In the genomic region with DNA sequence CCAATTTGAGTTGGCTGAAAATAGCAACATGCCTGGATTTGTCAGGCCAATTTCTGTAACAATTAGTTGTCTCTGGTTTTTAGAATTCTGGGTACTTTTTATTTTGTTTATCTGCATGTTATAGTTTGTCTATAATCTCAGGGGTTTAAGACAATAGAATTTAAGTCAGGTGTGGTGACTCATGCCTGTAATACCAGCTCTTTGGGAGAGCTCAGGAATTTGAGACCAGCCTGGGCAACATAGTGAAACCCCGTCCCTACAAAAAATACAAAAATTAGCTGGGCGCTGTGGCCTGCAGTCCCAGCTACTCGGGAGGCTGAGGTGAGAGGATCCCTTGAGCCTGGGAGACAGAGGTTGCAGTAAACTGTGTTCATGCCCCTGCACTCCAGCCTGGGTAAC, we compare ENCODE assay signal across 21 cellular contexts.
"Had no signal": no experiment of that assay in that cellular context is flagged by ENCODE, and none has a peak within 500 bp of the region (broad histone marks: within the 10 kb centered on the region; RNA-seq: fewer than 3 reads in every experiment).

No MANE protein-coding gene starts in this region.

- H3K27me3 ChIP-seq: cardiac muscle cell, left lung, right lobe of liver, testis, upper lobe of left lung had no signal

- H3K36me3 ChIP-seq: cardiac muscle cell, left lung, right lobe of liver, upper lobe of left lung had no signal

- DNase-seq: activated B cell treated with CpG ODN at 0.5 μM for 24 hours; activated CD4-positive, alpha-beta T cell treated with anti-CD3 and anti-CD28 coated beads for 4 hours; activated CD8-positive, alpha-beta memory T cell treated with anti-CD3 and anti-CD28 coated beads, Interleukin-2, amount 10 ng/mL, durations not matched to agents 7 days and 5 days; effector memory CD4-positive, alpha-beta T cell; hypothalamus; islet precursor cell; left lung; mucosa of descending colon; naive B cell; psoas muscle; right lobe of liver; stimulated activated CD4-positive, alpha-beta T cell treated with anti-CD3 and anti-CD28 coated beads, Interleukin-4, amount 100 ng/mL, for 24 hours; T-helper 9 cell; testis; upper lobe of left lung had no signal

- H3K27ac Mint-ChIP-seq: activated B cell treated with CpG ODN at 0.5 μM for 24 hours; activated CD4-positive, alpha-beta memory T cell treated with anti-CD3 and anti-CD28 coated beads for 36 hours; activated CD8-positive, alpha-beta memory T cell treated with anti-CD3 and anti-CD28 coated beads, Interleukin-2, amount 10 ng/mL, durations not matched to agents 7 days and 5 days; activated naive CD8-positive, alpha-beta T cell; dendritic cell treated with granulocyte-macrophage colony-stimulating factor and Interleukin-4, amounts not matched to agents 40 ng/mL and 50 ng/mL, for 4 days; stimulated activated memory B cell treated with anti-CD40 and anti-IgM and Interleukin-4, amounts not matched to agents 10 μg/mL and 1 μg/mL and 100 μg/mL, for 72 hours had no signal

- H3K4me1 ChIP-seq: left lung, psoas muscle, right lobe of liver, testis, upper lobe of left lung had no signal

- H3K9me3 Mint-ChIP-seq: activated B cell treated with CpG ODN at 0.5 μM for 24 hours; activated CD4-positive, alpha-beta memory T cell treated with anti-CD3 and anti-CD28 coated beads for 36 hours; dendritic cell treated with granulocyte-macrophage colony-stimulating factor and Interleukin-4, amounts not matched to agents 40 ng/mL and 50 ng/mL, for 4 days; neural crest cell; stimulated activated memory B cell treated with anti-CD40 and anti-IgM and Interleukin-4, amounts not matched to agents 10 μg/mL and 1 μg/mL and 100 μg/mL, for 72 hours had no signal

- ATAC-seq: activated CD8-positive, alpha-beta memory T cell treated with anti-CD3 and anti-CD28 coated beads, Interleukin-2, amount 10 ng/mL, durations not matched to agents 7 days and 5 days; right lobe of liver; stimulated activated memory B cell treated with anti-CD40 and anti-IgM and Interleukin-4, amounts not matched to agents 10 μg/mL and 1 μg/mL and 100 μg/mL, for 72 hours had no signal

- H3K4me1 Mint-ChIP-seq: activated B cell treated with CpG ODN at 0.5 μM for 24 hours, neural crest cell had no signal

- H3K27me3 Mint-ChIP-seq: activated B cell treated with CpG ODN at 0.5 μM for 24 hours; activated CD4-positive, alpha-beta memory T cell treated with anti-CD3 and anti-CD28 coated beads for 36 hours; activated CD8-positive, alpha-beta memory T cell treated with anti-CD3 and anti-CD28 coated beads, Interleukin-2, amount 10 ng/mL, durations not matched to agents 7 days and 5 days; activated naive CD8-positive, alpha-beta T cell had no signal

- H3K27ac ChIP-seq: cardiac muscle cell, left lung, psoas muscle, right lobe of liver, testis, upper lobe of left lung had no signal

- H3K4me3 Mint-ChIP-seq: activated B cell treated with CpG ODN at 0.5 μM for 24 hours; activated CD4-positive, alpha-beta memory T cell treated with anti-CD3 and anti-CD28 coated beads for 36 hours; activated CD8-positive, alpha-beta memory T cell treated with anti-CD3 and anti-CD28 coated beads, Interleukin-2, amount 10 ng/mL, durations not matched to agents 7 days and 5 days; activated naive CD8-positive, alpha-beta T cell; dendritic cell treated with granulocyte-macrophage colony-stimulating factor and Interleukin-4, amounts not matched to agents 40 ng/mL and 50 ng/mL, for 4 days; naive B cell; neural crest cell; stimulated activated memory B cell treated with anti-CD40 and anti-IgM and Interleukin-4, amounts not matched to agents 10 μg/mL and 1 μg/mL and 100 μg/mL, for 72 hours had no signal

- H3K36me3 Mint-ChIP-seq: activated CD4-positive, alpha-beta memory T cell treated with anti-CD3 and anti-CD28 coated beads for 36 hours; activated CD8-positive, alpha-beta memory T cell treated with anti-CD3 and anti-CD28 coated beads, Interleukin-2, amount 10 ng/mL, durations not matched to agents 7 days and 5 days; activated naive CD8-positive, alpha-beta T cell; naive B cell; stimulated activated memory B cell treated with anti-CD40 and anti-IgM and Interleukin-4, amounts not matched to agents 10 μg/mL and 1 μg/mL and 100 μg/mL, for 72 hours had no signal

- H3K4me3 ChIP-seq: cardiac muscle cell, left lung, mucosa of descending colon, psoas muscle, right lobe of liver, testis, upper lobe of left lung had no signal
